In genomic region chr10:71419002-71419540, GRCh38 we compare ENCODE assay signal across 30 cellular contexts. TPM values are rescaled to one million over a fixed set of nuclear protein-coding genes. Genes with fewer than 3 reads are reported as not detected.
"Had no signal": no experiment of that assay in that cellular context is flagged by ENCODE, and none has a peak within 500 bp of the region (broad histone marks: within the 10 kb centered on the region; RNA-seq: fewer than 3 reads in every experiment).

No MANE protein-coding gene starts in this region.

- H3K9ac ChIP-seq: neural progenitor cell had no signal

- H3K4me3 ChIP-seq: dorsolateral prefrontal cortex, esophagus squamous epithelium, heart right ventricle, lung, neural progenitor cell, psoas muscle, skin epidermis, spleen, testis, tibial artery, upper lobe of right lung, uterus had no signal

- H3K9me3 Mint-ChIP-seq: immature natural killer cell; stimulated activated memory B cell treated with anti-CD40 and anti-IgM and Interleukin-4, amounts not matched to agents 10 μg/mL and 1 μg/mL and 100 μg/mL, for 72 hours had no signal

- H3K4me3 Mint-ChIP-seq: immature natural killer cell; memory B cell; mesothelial cell of epicardium; naive thymus-derived CD4-positive, alpha-beta T cell; nephron; neural progenitor cell; stimulated activated memory B cell treated with anti-CD40 and anti-IgM and Interleukin-4, amounts not matched to agents 10 μg/mL and 1 μg/mL and 100 μg/mL, for 72 hours had no signal

- H3K36me3 ChIP-seq: esophagus squamous epithelium, heart right ventricle, neural progenitor cell, spleen, tibial artery, upper lobe of right lung, uterus had no signal

- H3K36me3 Mint-ChIP-seq: memory B cell; mesothelial cell of epicardium; neural progenitor cell; stimulated activated memory B cell treated with anti-CD40 and anti-IgM and Interleukin-4, amounts not matched to agents 10 μg/mL and 1 μg/mL and 100 μg/mL, for 72 hours had no signal

- DNase-seq: effector CD4-positive, alpha-beta T cell; erythroblast; esophagus squamous epithelium; foreskin melanocyte; glutamatergic neuron; heart right ventricle; hippocampal formation; immature natural killer cell; kidney glomerular epithelial cell; psoas muscle; right cardiac atrium; spleen; stimulated activated CD4-positive, alpha-beta T cell treated with anti-CD3 and anti-CD28 coated beads, Interleukin-4, amount 100 ng/mL, for 4 hours; stimulated activated naive CD8-positive, alpha-beta T cell treated with anti-CD3 and anti-CD28 coated beads, Interleukin-15, Interleukin-2, amounts not matched to agents 100 U/mL and 50 U/mL, for 24 hours; substantia nigra; testis; tibial artery; upper lobe of right lung; uterus had no signal

- H2AFZ ChIP-seq: neural progenitor cell had no signal

- H3K4me2 ChIP-seq: neural progenitor cell had no signal

- H3K27me3 ChIP-seq: dorsolateral prefrontal cortex, testis, upper lobe of right lung, uterus had no signal

- H3K4me1 Mint-ChIP-seq: immature natural killer cell; memory B cell; naive thymus-derived CD4-positive, alpha-beta T cell; stimulated activated memory B cell treated with anti-CD40 and anti-IgM and Interleukin-4, amounts not matched to agents 10 μg/mL and 1 μg/mL and 100 μg/mL, for 72 hours had no signal

- H3K27ac ChIP-seq: dorsolateral prefrontal cortex, esophagus squamous epithelium, heart right ventricle, neural progenitor cell, psoas muscle, skin epidermis, spleen, testis, tibial artery, upper lobe of right lung, uterus had no signal

- H3K27ac Mint-ChIP-seq: immature natural killer cell; memory B cell; mesothelial cell of epicardium; naive thymus-derived CD4-positive, alpha-beta T cell; nephron; neural progenitor cell; stimulated activated memory B cell treated with anti-CD40 and anti-IgM and Interleukin-4, amounts not matched to agents 10 μg/mL and 1 μg/mL and 100 μg/mL, for 72 hours had no signal

- H3K9me3 ChIP-seq: esophagus squamous epithelium, psoas muscle, testis, tibial artery, upper lobe of right lung, uterus had no signal

- H3K4me1 ChIP-seq: esophagus squamous epithelium, neural progenitor cell, psoas muscle, spleen, testis, tibial artery, upper lobe of right lung, uterus had no signal

- ATAC-seq: heart right ventricle; naive thymus-derived CD4-positive, alpha-beta T cell; psoas muscle; right cardiac atrium; stimulated activated memory B cell treated with anti-CD40 and anti-IgM and Interleukin-4, amounts not matched to agents 10 μg/mL and 1 μg/mL and 100 μg/mL, for 72 hours; stimulated activated naive CD8-positive, alpha-beta T cell treated with anti-CD3 and anti-CD28 coated beads, Interleukin-15, Interleukin-2, amounts not matched to agents 100 U/mL and 50 U/mL, for 24 hours; upper lobe of right lung had no signal

RNA-seq across cellular contexts. Expression of gene CDH23, which starts 22.4 kb away (rescaled TPM):
- total RNA-seq: endothelial cell of umbilical vein, renal cortical epithelial cell had no signal
- polyA plus RNA-seq: endothelial cell of umbilical vein had no signal
